Comparison of ENCODE assay signal across 32 cellular contexts in genomic region chrX:24603191-24603590, GRCh38.
"Had no signal": no experiment of that assay in that cellular context is flagged by ENCODE, and none has a peak within 500 bp of the region (broad histone marks: within the 10 kb centered on the region; RNA-seq: fewer than 3 reads in every experiment).

No MANE protein-coding gene starts in this region.

- DNase-seq: activated effector memory CD4-positive, alpha-beta T cell treated with anti-CD3 and anti-CD28 coated beads, Interleukin-2, amount 50 U/mL, for 16 hours; activated effector memory CD4-positive, alpha-beta T cell treated with Interleukin-2 at 50 U/mL for 16 hours; activated gamma-delta T cell; activated gamma-delta T cell treated with Interleukin-2 at 50 U/mL for 16 hours; activated naive CD4-positive, alpha-beta T cell; activated naive CD4-positive, alpha-beta T cell treated with anti-CD3 and anti-CD28 coated beads for 36 hours; activated naive CD4-positive, alpha-beta T cell treated with anti-CD3 and anti-CD28 coated beads, Interleukin-2, amount 10 ng/mL, durations not matched to agents 7 days and 5 days; activated naive CD4-positive, alpha-beta T cell treated with anti-CD3 and anti-CD28 coated beads, Interleukin-2, amount 50 U/mL, for 16 hours; activated naive CD4-positive, alpha-beta T cell treated with Interleukin-2 at 50 U/mL for 16 hours; activated naive CD8-positive, alpha-beta T cell treated with anti-CD3 and anti-CD28 coated beads for 36 hours; activated naive CD8-positive, alpha-beta T cell treated with anti-CD3 and anti-CD28 coated beads, Interleukin-2, amount 10 ng/mL, durations not matched to agents 7 days and 5 days; activated naive CD8-positive, alpha-beta T cell treated with anti-CD3 and anti-CD28 coated beads, Interleukin-2, amount 50 U/mL, for 24 hours; activated T-cell treated with anti-CD3 and anti-CD28 coated beads, Interleukin-2, amount 50 U/mL, for 1 hour; activated T-cell treated with anti-CD3 and anti-CD28 coated beads, Interleukin-2, amount 50 U/mL, for 24 hours; activated T-cell treated with anti-CD3 and anti-CD28 coated beads, Interleukin-2, amount 50 U/mL, for 4 hours; activated T-cell treated with anti-CD3 and anti-CD28 coated beads, Interleukin-2, amount 50 U/mL, for 48 hours; activated T-cell treated with anti-CD3 and anti-CD28 coated beads, Interleukin-2, amount 50 U/mL, for 72 hours; adrenal gland; amniotic stem cell; amygdala; anterior cingulate cortex; aorta; body of pancreas; brain microvascular endothelial cell; caudate nucleus; central memory CD4-positive, alpha-beta T cell; cerebellar nuclear complex had no signal

- H3K4me3 ChIP-seq: adrenal gland, ascending aorta, body of pancreas, breast epithelium, cardiac muscle cell had no signal

- H3K4me1 ChIP-seq: adrenal gland, ascending aorta, body of pancreas, breast epithelium had no signal

- H3K27me3 ChIP-seq: ascending aorta, body of pancreas, brain microvascular endothelial cell, cardiac muscle cell had no signal

- H3K36me3 ChIP-seq: adrenal gland, ascending aorta, brain microvascular endothelial cell, breast epithelium, cardiac muscle cell had no signal

- H3K9me3 ChIP-seq: adrenal gland, ascending aorta, body of pancreas, breast epithelium had no signal

- H3K27ac ChIP-seq: adrenal gland, ascending aorta, body of pancreas, brain microvascular endothelial cell, breast epithelium, cardiac muscle cell had no signal

- FAIRE-seq: astrocyte, bronchial epithelial cell had no signal
